17 cellular contexts compared by ENCODE assay signal in the genomic region with DNA sequence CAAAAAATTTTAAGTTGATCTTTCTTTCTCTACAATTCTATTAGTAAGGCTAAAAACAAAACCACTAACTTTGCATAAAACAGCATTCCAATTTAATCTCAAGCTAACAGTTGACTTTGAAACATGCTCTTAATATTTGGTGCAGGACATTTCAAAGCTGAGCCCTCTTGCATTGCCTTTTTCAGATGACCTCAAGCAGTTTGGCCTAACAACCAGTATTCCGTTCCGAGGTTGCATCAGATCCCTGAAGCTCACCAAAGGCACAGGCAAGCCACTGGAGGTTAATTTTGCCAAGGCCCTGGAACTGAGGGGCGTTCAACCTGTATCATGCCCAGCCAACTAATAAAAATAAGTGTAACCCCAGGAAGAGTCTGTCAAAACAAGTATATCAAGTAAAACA.
DNase-seq lines count a peak whose midpoint lies in the region; ATAC-seq and TF ChIP-seq lines count a peak whose summit lies in the region.
"Had no signal": no experiment of that assay in that cellular context is flagged by ENCODE, and none has a peak within 500 bp of the region (broad histone marks: within the 10 kb centered on the region; RNA-seq: fewer than 3 reads in every experiment).

No MANE protein-coding gene starts in this region.

- TF ChIP-seq CTCF in fibroblast of the aortic adventitia (IDR thresholded peaks at IDR 0.05; ENCODE audit: insufficient read depth, low read length), result no peak
- no peak for TF ChIP-seq CTCF in vagina (IDR thresholded peaks at IDR 0.05)

- no peaks in the 10 kb centered on the region for H3K27me3 ChIP-seq in aorta (ENCODE audit: control insufficient read depth in 1 of 2, insufficient read depth in 2 of 2, low read length in 1 of 2)
- H3K27me3 ChIP-seq in vagina, result no peaks in the 10 kb centered on the region

- TF ChIP-seq POLR2A in vagina (IDR thresholded peaks at IDR 0.05), result no peak

- H3K4me3 ChIP-seq in fibroblast of the aortic adventitia (ENCODE audit: low read depth, low read length) (no peak overlapping the region), aorta (ENCODE audit: low read length in 2 of 2) (no peak overlapping the region), vagina (no peak overlapping the region)
- H3K4me3 ChIP-seq: A549, GM23248 had no signal

- H3K27ac ChIP-seq in aorta (ENCODE audit: low read depth in 1 of 2, low read length in 2 of 2), result no peak overlapping the region
- no peak overlapping the region for H3K27ac ChIP-seq in vagina
- H3K27ac ChIP-seq: A549, C4-2B, GM23248, HL-60 had no signal

- H3K9me3 ChIP-seq in aorta (ENCODE audit: control insufficient read depth, low read length) (no peaks in the 10 kb centered on the region), vagina (no peaks in the 10 kb centered on the region)
- H3K9me3 ChIP-seq: A549, Caco-2 had no signal

- ATAC-seq in aorta (ENCODE audit: low FRiP score) (peak; percentile 22), GM21576 (IDR thresholded peaks at IDR 0.05; ENCODE audit: unreplicated experiment) (no peak)
- ATAC-seq: A549 had no signal

- DNase-seq in OCI-M1 (lab: John Stamatoyannopoulos, UW) (peak; percentile 9), astrocyte of the hippocampus (ENCODE audit: low read depth, low spot score) (peak; percentile 15), fibroblast of the aortic adventitia (ENCODE audit: low read depth) (peak; percentile 83), aorta (no peak), vagina (ENCODE audit: extremely low spot score in 2 of 2) (no peak), DMS53 (lab: John Stamatoyannopoulos, UW) (no peak)
- DNase-seq: AML-193; Caco-2; CD4-positive, alpha-beta T cell; DMS79; GDM1; GM23248; HCEC 1CT had no signal

- intact Hi-C loops in aorta (cut with DNase I) (no loop called here), vagina (cut with DNase I) (no loop called here)

- H3K36me3 ChIP-seq in aorta (ENCODE audit: control insufficient read depth in 1 of 2, insufficient read depth in 2 of 2, low read length in 1 of 2), result peaks cover 0 to 3% of the 10 kb centered on the region in 2 donors
- H3K36me3 ChIP-seq in vagina, result no peaks in the 10 kb centered on the region

- 86 to 89% methylated on average over 3 of the region's 3 CpGs for WGBS in aorta, 2 donors

- no peaks in the 10 kb centered on the region for H3K4me1 ChIP-seq in aorta (ENCODE audit: control insufficient read depth in 1 of 2, insufficient read depth in 2 of 2, low read length in 2 of 2)
- no peaks in the 10 kb centered on the region for H3K4me1 ChIP-seq in vagina
- H3K4me1 ChIP-seq: A549, Caco-2 had no signal

Comparison
In these comparisons a context has a peak if more than half of its experiments do, and no peak if none do; other contexts are left out.
1. DNase-seq: peak in OCI-M1 (single experiment), astrocyte of the hippocampus (single experiment) and fibroblast of the aortic adventitia (single experiment); none in aorta (0 of 2), vagina (0 of 2) and DMS53 (single experiment).